Comparison of ENCODE assay signal across 15 cellular contexts in genomic region chrX:119292445-119292844, GRCh38. TPM values are rescaled to one million over a fixed set of nuclear protein-coding genes. Genes with fewer than 3 reads are reported as not detected.
DNase-seq lines count a peak whose midpoint lies in the region; ATAC-seq and TF ChIP-seq lines count a peak whose summit lies in the region.
"Had no signal": no experiment of that assay in that cellular context is flagged by ENCODE, and none has a peak within 500 bp of the region (broad histone marks: within the 10 kb centered on the region; RNA-seq: fewer than 3 reads in every experiment).

No MANE protein-coding gene starts in this region.

- no peaks in the 10 kb centered on the region for H4K20me1 ChIP-seq in HCT116 (ENCODE audit: insufficient read depth)

- no peaks in the 10 kb centered on the region for H3K27me3 ChIP-seq in HCT116 (ENCODE audit: insufficient read depth, low read length)
- no peaks in the 10 kb centered on the region for H3K27me3 ChIP-seq in foreskin keratinocyte
- no peaks in the 10 kb centered on the region for H3K27me3 ChIP-seq in esophagus muscularis mucosa
- no peaks in the 10 kb centered on the region for H3K27me3 ChIP-seq in ovary
- H3K27me3 ChIP-seq: BE2C, thyroid gland had no signal

- CTCF ChIA-PET in HCT116 (lab: Charles Lee), result interaction anchor here (0.6 to 0.9 kb wide), 2 partner anchors 220 to 488 kb away, joined by 3 read pairs; no protein-coding TSS in a partner anchor

- H3K9me3 ChIP-seq in HCT116 (ENCODE audit: control insufficient read depth in 1 of 2, insufficient read depth in 1 of 2, low read depth in 1 of 2, low read length in 2 of 2) (no peaks in the 10 kb centered on the region), esophagus muscularis mucosa (peaks cover 0 to 4% (median 0%) of the 10 kb centered on the region in 4 donors), ovary (no peaks in the 10 kb centered on the region)
- H3K9me3 ChIP-seq: BE2C, thyroid gland had no signal

- in situ Hi-C loops in SK-MEL-5 (cut with HindIII; ENCODE audit: low pct_unique_long_range_greater_than_20kb, low sequenced_read_pairs), result no loop called here

- ATAC-seq in HCT116, result peak; percentile 54; the same call in 1 of the 2 replicates
- no peak for ATAC-seq in foreskin keratinocyte
- ATAC-seq in HG03457 (IDR thresholded peaks at IDR 0.05; ENCODE audit: unreplicated experiment), result no peak

- intact Hi-C loops in HCT116 (cut with micrococcal nuclease), result no loop called here
- intact Hi-C loops in esophagus muscularis mucosa (cut with DNase I), result no loop called here
- intact Hi-C loops in ovary (cut with DNase I), result no loop called here

- H3K4me3 ChIP-seq in AG10803 (ENCODE audit: low read length) (no peak overlapping the region), HCT116 (replicated peaks in 1 of 2; ENCODE audit: low read depth in 1 of 2, low read length in 2 of 2) (no peak overlapping the region), esophagus muscularis mucosa (no peak overlapping the region), ovary (no peak overlapping the region)
- H3K4me3 ChIP-seq: thyroid gland had no signal

- peak; percentile 18; the same call in 1 of the 2 replicates for TF ChIP-seq CTCF in AG10803 (conservative IDR thresholded peaks at IDR 0.05; ENCODE audit: low read length)
- peak; percentile 14 to 31 (median 16); a peak in 3 of 6 replicates for TF ChIP-seq CTCF in HCT116 (IDR thresholded peaks at IDR 0.05 in 2 of 3, conservative IDR thresholded peaks at IDR 0.05 in 1 of 3; ENCODE audit: borderline replicate concordance in 1 of 3, insufficient read depth in 1 of 3, low read depth in 2 of 3, low read length in 2 of 3)
- TF ChIP-seq CTCF in foreskin keratinocyte (conservative IDR thresholded peaks at IDR 0.05), result peak; percentile 45
- TF ChIP-seq CTCF in esophagus muscularis mucosa (IDR thresholded peaks at IDR 0.05), result no peak
- TF ChIP-seq CTCF in ovary (IDR thresholded peaks at IDR 0.05), result no peak

- BruUV-seq in HCT116 (replicated peaks; lab: Mats Ljungman, UMichigan), result no TSS peak

- DNase-seq in AG10803 (ENCODE audit: low read depth) (no peak), HCT116 (ENCODE audit: low read depth, low spot score) (no peak), SK-MEL-5 (ENCODE audit: low read depth, low spot score) (peak; percentile 22), foreskin keratinocyte (no peak), esophagus muscularis mucosa (ENCODE audit: extremely low spot score) (no peak), ovary (no peak), NCI-H446 (lab: John Stamatoyannopoulos, UW) (no peak)
- DNase-seq: activated CD8-positive, alpha-beta memory T cell treated with anti-CD3 and anti-CD28 coated beads, Interleukin-2, amount 50 U/mL, for 48 hours; activated naive CD4-positive, alpha-beta T cell treated with anti-CD3 and anti-CD28 coated beads, Interleukin-2, amount 10 ng/mL, durations not matched to agents 7 days and 5 days; BE2C; effector CD4-positive, alpha-beta T cell; HCEC 1CT; NCI-H1417 treated with DMSO at 0.1 percent for 48 hours; thyroid gland had no signal

- TF ChIP-seq EP300 in esophagus muscularis mucosa (IDR thresholded peaks at IDR 0.05) (no peak), ovary (IDR thresholded peaks at IDR 0.05) (no peak)

- H3K4me1 ChIP-seq in HCT116 (ENCODE audit: control insufficient read depth in 1 of 2, insufficient read depth in 2 of 2, low read length in 2 of 2) (no peaks in the 10 kb centered on the region), foreskin keratinocyte (no peaks in the 10 kb centered on the region), esophagus muscularis mucosa (no peaks in the 10 kb centered on the region), ovary (ENCODE audit: insufficient read depth) (no peaks in the 10 kb centered on the region)
- H3K4me1 ChIP-seq: BE2C, thyroid gland had no signal

- H2AFZ ChIP-seq in HCT116 (ENCODE audit: low read depth, low read length, poor library complexity, severe bottlenecking), result no peak overlapping the region

- no peak overlapping the region for H3K4me2 ChIP-seq in HCT116 (ENCODE audit: low read length)

- H3K9ac ChIP-seq in HCT116 (ENCODE audit: low read length), result no peak overlapping the region

- POLR2A ChIA-PET in HCT116 (lab: Charles Lee), result no interaction called here

- peak; percentile 38; the same call in 1 of the 2 replicates for TF ChIP-seq RAD21 in HCT116 (IDR thresholded peaks at IDR 0.05; ENCODE audit: low read depth)

- RAD21 ChIA-PET in HCT116 (lab: Charles Lee; ENCODE audit: low non-redundant PET in 1 of 2, low total read pairs in 2 of 2, uncharacterized antibody in 2 of 2, unreplicated experiment in 2 of 2), result no interaction called here

- H3K36me3 ChIP-seq in HCT116 (ENCODE audit: control insufficient read depth in 1 of 2, insufficient read depth in 2 of 2, low read length in 2 of 2) (no peaks in the 10 kb centered on the region), esophagus muscularis mucosa (no peaks in the 10 kb centered on the region), ovary (no peaks in the 10 kb centered on the region)
- H3K36me3 ChIP-seq: BE2C, thyroid gland had no signal

- no peaks in the 10 kb centered on the region for H3K79me2 ChIP-seq in HCT116 (ENCODE audit: insufficient read depth, low read length)

- H3K27ac ChIP-seq in HCT116 (ENCODE audit: low read depth, low read length) (no peak overlapping the region), foreskin keratinocyte (no peak overlapping the region), esophagus muscularis mucosa (replicated peaks in 1 of 4) (no peak overlapping the region), ovary (no peak overlapping the region)
- H3K27ac ChIP-seq: thyroid gland had no signal

- no peaks in the 10 kb centered on the region for H3K9me2 ChIP-seq in HCT116 (ENCODE audit: insufficient read depth)

- TF ChIP-seq POLR2A in HCT116 (IDR thresholded peaks at IDR 0.05; ENCODE audit: borderline replicate concordance, extremely low read depth, insufficient read depth, insufficient read length), result no peak
- TF ChIP-seq POLR2A in esophagus muscularis mucosa (IDR thresholded peaks at IDR 0.05; ENCODE audit: low read depth), result no peak
- TF ChIP-seq POLR2A in ovary (IDR thresholded peaks at IDR 0.05), result no peak

TF ChIP-seq in HCT116, 20 proteins besides CTCF, POLR2A, EP300 and RAD21 (continues in another document):
- TF ChIP-seq YY1 (IDR thresholded peaks at IDR 0.05; ENCODE audit: extremely low read depth, insufficient replicate concordance, low read depth, low read length) (no peak), SIN3A (IDR thresholded peaks at IDR 0.05; ENCODE audit: low read depth) (no peak), CBX3 (IDR thresholded peaks at IDR 0.05; ENCODE audit: low read depth) (no peak), CEBPB (IDR thresholded peaks at IDR 0.05; ENCODE audit: low read depth) (no peak), EGR1 (IDR thresholded peaks at IDR 0.05; ENCODE audit: low read depth) (no peak), JUND (IDR thresholded peaks at IDR 0.05) (no peak), POLR2AphosphoS5 (IDR thresholded peaks at IDR 0.05; ENCODE audit: low read depth, low read length) (no peak), ELF1 (IDR thresholded peaks at IDR 0.05; ENCODE audit: borderline replicate concordance, low read depth) (no peak), FOSL1 (IDR thresholded peaks at IDR 0.05; ENCODE audit: low read depth) (no peak), MAX (IDR thresholded peaks at IDR 0.05) (no peak), ZFX (IDR thresholded peaks at IDR 0.05) (no peak), SRF (IDR thresholded peaks at IDR 0.05; ENCODE audit: low read depth) (no peak), ZBTB33 (IDR thresholded peaks at IDR 0.05; ENCODE audit: extremely low read depth, insufficient replicate concordance, low read length) (no peak), TCF7L2 (IDR thresholded peaks at IDR 0.05; ENCODE audit: borderline replicate concordance, extremely low read depth, insufficient read depth, insufficient read length) (no peak), SP1 (IDR thresholded peaks at IDR 0.05; ENCODE audit: low read depth) (no peak), EZH2phosphoT487 (IDR thresholded peaks at IDR 0.05; ENCODE audit: borderline replicate concordance) (no peak), ZNF274 (IDR thresholded peaks at IDR 0.05; ENCODE audit: low read depth, low read length) (no peak), EZH2 (IDR thresholded peaks at IDR 0.05) (no peak)

RNA-seq across cellular contexts. Expression of gene PGRMC1, which starts 56.4 kb away (rescaled TPM):
- total RNA-seq in HCT116 (2021; ENCODE audit: unreplicated experiment) (81.6 TPM), foreskin keratinocyte (103 and 104 TPM in 2 replicates), esophagus muscularis mucosa (100 to 1,000 TPM in 3 of 4 donors, 10 to 100 TPM in 1; 94.7 to 152 (median 138) TPM), ovary (100 to 1,000 TPM in 3 of 7 donors, 10 to 100 TPM in 4; 89.6 to 134 (median 99.9) TPM)
- 45.0 and 55.5 TPM in 2 replicates for polyA plus RNA-seq in HCT116 (2012)
- 93.8 and 109 TPM in 2 replicates for total RNA-seq in SK-MEL-5 (2014; rRNA removed; shearing (Covaris generic))
- 87.1 and 89.1 TPM in 2 replicates for polyA plus RNA-seq in SK-MEL-5 (2015; cell fraction: cytosol; rRNA removed)
- 15.5 and 24.1 TPM in 2 replicates for polyA plus RNA-seq in SK-MEL-5 (2015; cell fraction: nucleus; rRNA removed)
- polyA plus RNA-seq in foreskin keratinocyte (68.5 and 74.9 TPM in 2 replicates), ovary (100 to 1,000 TPM; 107 to 164 TPM)

Comparison
In these comparisons a context has a peak if more than half of its experiments do, and no peak if none do; other contexts are left out.
1. CTCF ChIP-seq: peak in AG10803 (single experiment), HCT116 (3 of 3) and foreskin keratinocyte (single experiment); none in esophagus muscularis mucosa (0 of 3) and ovary (0 of 3).